Comparison of ENCODE assay signal across 20 cellular contexts in genomic region chr10:51272580-51272979, GRCh38.
"Had no signal": no experiment of that assay in that cellular context is flagged by ENCODE, and none has a peak within 500 bp of the region (broad histone marks: within the 10 kb centered on the region; RNA-seq: fewer than 3 reads in every experiment).

No MANE protein-coding gene starts in this region.

- ATAC-seq: activated CD4-positive, alpha-beta T cell treated with anti-CD3 and anti-CD28 coated beads for 36 hours; activated naive CD4-positive, alpha-beta T cell treated with anti-CD3 and anti-CD28 coated beads, Interleukin-2, amount 50 U/mL, for 72 hours; gastroesophageal sphincter; mucosa of descending colon had no signal

- H3K36me3 ChIP-seq: esophagus squamous epithelium, gastroesophageal sphincter, neural progenitor cell, stomach, thoracic aorta, upper lobe of left lung had no signal

- H3K4me1 ChIP-seq: neural progenitor cell had no signal

- H3K27ac Mint-ChIP-seq: activated CD4-positive, alpha-beta T cell treated with anti-CD3 and anti-CD28 coated beads for 36 hours; activated naive CD4-positive, alpha-beta T cell treated with anti-CD3 and anti-CD28 coated beads, Interleukin-2, amount 50 U/mL, for 72 hours; activated T-helper 1 cell treated with anti-CD3 and anti-CD28 coated beads, Interleukin-12 subunit alpha, Interleukin-12 subunit beta, Interleukin-2, Interleukin-4 antibody, amounts not matched to agents 30 ng/mL and 10 ng/mL and 1 ng/mL, durations not matched to agents 14 hours and 24 hours and 36 hours; immature natural killer cell; memory B cell; neural progenitor cell; progenitor cell of endocrine pancreas had no signal

- H3K4me3 ChIP-seq: esophagus squamous epithelium, gastroesophageal sphincter, mucosa of descending colon, neural progenitor cell, skin epidermis, stomach, thoracic aorta, upper lobe of left lung had no signal

- H3K27me3 ChIP-seq: esophagus squamous epithelium, gastroesophageal sphincter, neural progenitor cell, stomach, upper lobe of left lung had no signal

- H3K27ac ChIP-seq: esophagus squamous epithelium, gastroesophageal sphincter, neural progenitor cell, stomach, thoracic aorta, upper lobe of left lung had no signal

- H3K4me1 Mint-ChIP-seq: activated CD4-positive, alpha-beta T cell treated with anti-CD3 and anti-CD28 coated beads for 36 hours; immature natural killer cell; memory B cell; naive B cell had no signal

- H3K36me3 Mint-ChIP-seq: activated naive CD4-positive, alpha-beta T cell treated with anti-CD3 and anti-CD28 coated beads, Interleukin-2, amount 50 U/mL, for 72 hours; immature natural killer cell; memory B cell; naive B cell had no signal

- H3K9me3 Mint-ChIP-seq: activated T-helper 1 cell treated with anti-CD3 and anti-CD28 coated beads, Interleukin-12 subunit alpha, Interleukin-12 subunit beta, Interleukin-2, Interleukin-4 antibody, amounts not matched to agents 30 ng/mL and 10 ng/mL and 1 ng/mL, durations not matched to agents 14 hours and 24 hours and 36 hours had no signal

- H3K27me3 Mint-ChIP-seq: activated CD4-positive, alpha-beta T cell treated with anti-CD3 and anti-CD28 coated beads for 36 hours; memory B cell; naive B cell; progenitor cell of endocrine pancreas had no signal

- H3K4me3 Mint-ChIP-seq: activated CD4-positive, alpha-beta T cell treated with anti-CD3 and anti-CD28 coated beads for 36 hours; activated T-helper 1 cell treated with anti-CD3 and anti-CD28 coated beads, Interleukin-12 subunit alpha, Interleukin-12 subunit beta, Interleukin-2, Interleukin-4 antibody, amounts not matched to agents 30 ng/mL and 10 ng/mL and 1 ng/mL, durations not matched to agents 14 hours and 24 hours and 36 hours; immature natural killer cell; memory B cell; naive B cell; neural progenitor cell had no signal

- DNase-seq: activated CD4-positive, alpha-beta T cell treated with anti-CD3 and anti-CD28 coated beads for 36 hours; activated CD4-positive, alpha-beta T cell treated with anti-CD3 and anti-CD28 coated beads, Interleukin-2, amount 50 U/mL, for 48 hours; activated gamma-delta T cell treated with Interleukin-2 at 50 U/mL for 16 hours; effector CD8-positive, alpha-beta T cell; esophagus squamous epithelium; immature natural killer cell; kidney glomerular epithelial cell; mucosa of descending colon; naive B cell; stomach; T-helper 2 cell; upper lobe of left lung had no signal

- H3K9me3 ChIP-seq: esophagus squamous epithelium, gastroesophageal sphincter, mucosa of descending colon, upper lobe of left lung had no signal
